In the genomic region with DNA sequence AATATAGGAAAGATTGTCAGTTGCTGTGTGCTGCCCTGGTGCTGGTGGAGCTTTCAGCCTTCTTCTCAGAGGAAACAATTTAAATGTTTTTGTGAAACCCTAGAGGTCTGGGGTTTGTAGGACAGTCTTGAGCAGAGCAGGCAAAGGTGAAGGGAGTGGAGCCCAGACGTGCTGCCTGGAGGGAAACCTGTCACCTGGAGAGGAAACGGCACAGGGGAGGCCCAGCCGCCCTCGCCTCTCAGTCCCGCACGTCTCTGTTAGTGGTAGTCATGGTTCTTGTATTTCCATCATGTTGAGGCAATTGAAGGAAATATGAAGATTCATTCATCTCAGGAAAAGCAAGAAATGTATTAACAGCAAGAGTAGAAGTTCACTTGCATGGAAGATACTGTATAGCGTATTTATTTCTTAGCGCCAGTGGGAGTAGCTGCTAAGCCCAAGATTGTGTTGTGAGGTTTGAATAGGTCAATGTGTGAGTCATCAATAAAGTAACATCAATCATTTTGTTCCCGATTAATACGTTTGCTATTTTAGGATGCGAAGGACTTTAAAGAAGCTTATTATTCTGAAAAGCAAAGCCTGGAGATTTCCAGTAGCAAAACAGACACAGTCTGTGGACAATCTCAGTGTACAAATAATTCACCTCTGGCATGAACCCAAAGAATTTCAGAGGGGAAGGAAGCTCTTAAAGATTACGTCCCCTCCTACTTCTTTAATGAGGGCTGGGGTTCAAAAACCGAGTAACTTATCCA, we compare ENCODE assay signal across 10 cellular contexts.
DNase-seq lines count a peak whose midpoint lies in the region; ATAC-seq, FAIRE-seq and TF ChIP-seq lines count a peak whose summit lies in the region.
"Had no signal": no experiment of that assay in that cellular context is flagged by ENCODE, and none has a peak within 500 bp of the region (broad histone marks: within the 10 kb centered on the region; RNA-seq: fewer than 3 reads in every experiment).

No MANE protein-coding gene starts in this region.

- peak overlapping the region; percentile 94 for H3K27ac ChIP-seq in left ventricle myocardium inferior (replicated peaks)
- H3K27ac ChIP-seq in mucosa of rectum (ENCODE audit: low read depth in 2 of 2, low read length in 2 of 2): peak overlapping the region; percentile 30 to 34
- peak overlapping the region; percentile 99 for H3K27ac ChIP-seq in vagina

- no peak for ATAC-seq in Right ventricle myocardium superior (ENCODE audit: poor library complexity)
- peak; percentile 20 to 28 for ATAC-seq in activated naive CD4-positive, alpha-beta T cell treated with anti-CD3 and anti-CD28 coated beads, Interleukin-2, amount 50 U/mL, for 72 hours

- H3K9me3 ChIP-seq in left ventricle myocardium inferior (replicated peaks) (no peaks in the 10 kb centered on the region), mucosa of rectum (ENCODE audit: control insufficient read depth in 2 of 2, low read length in 2 of 2) (no peaks in the 10 kb centered on the region), vagina (no peaks in the 10 kb centered on the region)

- peaks cover 19 to 26% of the 10 kb centered on the region in 2 donors for H3K36me3 Mint-ChIP-seq in activated naive CD4-positive, alpha-beta T cell treated with anti-CD3 and anti-CD28 coated beads, Interleukin-2, amount 50 U/mL, for 72 hours

- DNase-seq in left ventricle myocardium inferior: no peak
- DNase-seq in Right ventricle myocardium superior: no peak
- DNase-seq in activated naive CD4-positive, alpha-beta T cell treated with anti-CD3 and anti-CD28 coated beads, Interleukin-2, amount 50 U/mL, for 72 hours (ENCODE audit: low spot score in 2 of 2): peak in 1 of 2 donors; percentile 42
- DNase-seq in vagina (ENCODE audit: extremely low spot score in 2 of 2): no peak
- no peak for DNase-seq in HTR-8/SVneo (ENCODE audit: insufficient read length, low spot score)
- DNase-seq in activated gamma-delta T cell (lab: John Stamatoyannopoulos, UW): no peak
- no peak for DNase-seq in HT-29 (ENCODE audit: low spot score)
- DNase-seq: COR-L47 had no signal

- H3K4me1 ChIP-seq in left ventricle myocardium inferior (peaks cover 100% of the 10 kb centered on the region), mucosa of rectum (ENCODE audit: control insufficient read depth in 2 of 2, insufficient read depth in 2 of 2, low read length in 2 of 2) (peaks cover 71 to 83% of the 10 kb centered on the region in 2 donors), vagina (peaks cover 97% of the 10 kb centered on the region)

- intact Hi-C loops in left ventricle myocardium inferior (cut with micrococcal nuclease) (loop anchor here (5.0 kb wide), 1 partner anchor 35 kb away; no protein-coding TSS in a partner anchor), Right ventricle myocardium superior (cut with DNase I) (no loop called here), vagina (cut with DNase I) (no loop called here)

- no peaks in the 10 kb centered on the region for H3K36me3 ChIP-seq in left ventricle myocardium inferior
- no peaks in the 10 kb centered on the region for H3K36me3 ChIP-seq in mucosa of rectum (ENCODE audit: control insufficient read depth in 2 of 2, insufficient read depth in 2 of 2, low read length in 2 of 2)
- no peaks in the 10 kb centered on the region for H3K36me3 ChIP-seq in vagina

- FAIRE-seq in HTR-8/SVneo (lab: Jason Lieb, UNC): no peak
- FAIRE-seq: TTC549 had no signal

- no peaks in the 10 kb centered on the region for H3K9me3 Mint-ChIP-seq in activated naive CD4-positive, alpha-beta T cell treated with anti-CD3 and anti-CD28 coated beads, Interleukin-2, amount 50 U/mL, for 72 hours

- peak overlapping the region in 1 of 2 donors; percentile 42 for H3K9ac ChIP-seq in mucosa of rectum (ENCODE audit: low read depth in 1 of 2, low read length in 2 of 2)

- H3K4me3 ChIP-seq in left ventricle myocardium inferior: no peak overlapping the region
- no peak overlapping the region for H3K4me3 ChIP-seq in mucosa of rectum (ENCODE audit: low read length in 2 of 2)
- H3K4me3 ChIP-seq in vagina: no peak overlapping the region

- H3K27me3 ChIP-seq in left ventricle myocardium inferior (ENCODE audit: low read depth) (no peaks in the 10 kb centered on the region), mucosa of rectum (ENCODE audit: control insufficient read depth in 2 of 2, insufficient read depth in 2 of 2, low read length in 2 of 2) (no peaks in the 10 kb centered on the region), vagina (no peaks in the 10 kb centered on the region)

- no peak for TF ChIP-seq POLR2A in vagina (IDR thresholded peaks at IDR 0.05)

- peak overlapping the region; percentile 86 to 99 for H3K27ac Mint-ChIP-seq in activated naive CD4-positive, alpha-beta T cell treated with anti-CD3 and anti-CD28 coated beads, Interleukin-2, amount 50 U/mL, for 72 hours

- TF ChIP-seq CTCF in left ventricle myocardium inferior (IDR thresholded peaks at IDR 0.05; ENCODE audit: borderline replicate concordance) (no peak), vagina (IDR thresholded peaks at IDR 0.05) (no peak)

Comparison
In these comparisons a context has a peak if more than half of its experiments do, and no peak if none do; other contexts are left out.
1. H3K27ac ChIP-seq: peak in every context shown above with its lines; median percentile 99 in vagina; 94 in left ventricle myocardium inferior; 32 in mucosa of rectum.